8 cellular contexts compared by ENCODE assay signal in the genomic region with DNA sequence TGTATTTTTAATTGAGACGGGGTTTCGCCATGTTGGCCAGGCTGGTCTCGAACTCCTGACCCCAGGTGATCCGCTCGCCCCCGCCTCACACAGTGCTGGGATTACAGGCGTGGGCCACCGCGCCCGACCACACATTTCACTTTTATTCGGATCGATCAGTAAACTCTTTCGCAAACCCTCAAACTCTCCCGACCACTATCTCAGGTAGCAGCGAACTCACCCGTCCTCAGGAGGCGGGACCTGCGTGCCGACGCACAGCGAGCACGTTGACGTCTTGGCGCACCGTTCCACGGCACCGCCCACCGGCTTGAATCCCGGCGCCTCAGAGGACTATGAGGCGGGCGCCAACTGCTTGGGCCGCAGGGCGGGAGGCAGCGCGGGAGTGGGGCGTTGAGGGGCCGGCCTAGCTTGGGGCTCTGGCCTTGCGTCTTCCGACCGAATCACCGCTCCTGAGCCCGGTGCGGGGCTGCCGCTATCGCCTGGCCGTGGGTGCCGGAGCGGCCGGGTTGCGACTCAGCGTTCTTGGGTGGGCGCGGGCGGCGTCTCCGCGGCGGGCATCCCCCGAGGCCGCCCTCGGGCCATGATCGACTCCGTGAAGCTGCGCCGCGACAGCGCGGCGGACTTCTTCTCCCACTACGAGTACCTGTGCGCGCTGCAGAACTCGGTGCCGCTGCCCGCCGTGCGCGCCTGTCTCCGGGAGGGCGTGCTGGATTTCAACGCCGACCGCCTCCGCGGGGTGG.
DNase-seq lines count a peak whose midpoint lies in the region; FAIRE-seq and TF ChIP-seq lines count a peak whose summit lies in the region.

CEP78 (plus strand) TSS at position 305 of the 740 bp plus-strand sequence; CDS start at position 581, 276 bp downstream.

- H3K36me3 Mint-ChIP-seq in nephron progenitor cell (ENCODE audit: low read depth), result peaks cover 25% of the 10 kb centered on the region
- H3K36me3 Mint-ChIP-seq in stimulated activated naive CD8-positive, alpha-beta T cell treated with anti-CD3 and anti-CD28 coated beads, Interleukin-15, Interleukin-2, amounts not matched to agents 100 ng/mL and 50 ng/mL, for 24 hours (ENCODE audit: low read depth), result peaks cover 29% of the 10 kb centered on the region

- H3K9me3 ChIP-seq in ES-I3 (ENCODE audit: control insufficient read depth, insufficient read depth, low read length), result no peaks in the 10 kb centered on the region

- H3K9ac ChIP-seq in ES-I3 (ENCODE audit: low read depth, low read length), result peak within 1 kb of the TSS; percentile 69

- H3K4me3 Mint-ChIP-seq in nephron progenitor cell, result no peak within 1 kb of the TSS
- H3K4me3 Mint-ChIP-seq in stimulated activated naive CD8-positive, alpha-beta T cell treated with anti-CD3 and anti-CD28 coated beads, Interleukin-15, Interleukin-2, amounts not matched to agents 100 ng/mL and 50 ng/mL, for 24 hours, result peak within 1 kb of the TSS; percentile 96

- peak within 1 kb of the TSS; percentile 98 for H3K27ac Mint-ChIP-seq in nephron progenitor cell
- peak within 1 kb of the TSS; percentile 95 for H3K27ac Mint-ChIP-seq in stimulated activated naive CD8-positive, alpha-beta T cell treated with anti-CD3 and anti-CD28 coated beads, Interleukin-15, Interleukin-2, amounts not matched to agents 100 ng/mL and 50 ng/mL, for 24 hours

- DNase-seq in H54 (ENCODE audit: insufficient read length, low spot score) (peak; percentile 99), LoVo (ENCODE audit: low spot score) (peak; percentile 87), SIG-M5 (lab: John Stamatoyannopoulos, UW) (peak; percentile 3), fibroblast of the conjunctiva (ENCODE audit: low read depth) (peak; percentile 87), nephron progenitor cell (peak; percentile 91)
- peak; percentile 95 for DNase-seq in activated effector memory CD4-positive, alpha-beta T cell treated with anti-CD3 and anti-CD28 coated beads, Interleukin-2, amount 50 U/mL, for 16 hours

- H3K4me1 ChIP-seq in ES-I3 (ENCODE audit: insufficient read depth, low read length), result 0 out of 2 replicates have a peak, but pooled peaks cover 3% of the 10 kb centered on the region

- peaks cover 28% of the 10 kb centered on the region for H3K4me1 Mint-ChIP-seq in nephron progenitor cell
- H3K4me1 Mint-ChIP-seq in stimulated activated naive CD8-positive, alpha-beta T cell treated with anti-CD3 and anti-CD28 coated beads, Interleukin-15, Interleukin-2, amounts not matched to agents 100 ng/mL and 50 ng/mL, for 24 hours (ENCODE audit: low read depth), result peaks cover 46% of the 10 kb centered on the region

- H3K9me3 Mint-ChIP-seq in nephron progenitor cell, result no peaks in the 10 kb centered on the region
- no peaks in the 10 kb centered on the region for H3K9me3 Mint-ChIP-seq in stimulated activated naive CD8-positive, alpha-beta T cell treated with anti-CD3 and anti-CD28 coated beads, Interleukin-15, Interleukin-2, amounts not matched to agents 100 ng/mL and 50 ng/mL, for 24 hours

- FAIRE-seq in H54 (lab: Jason Lieb, UNC), result peak; percentile 97

- peak; percentile 95 for TF ChIP-seq POLR2A in H54 (IDR thresholded peaks at IDR 0.05; ENCODE audit: low read depth, low read length)

- no peak for TF ChIP-seq CTCF in nephron progenitor cell (IDR thresholded peaks at IDR 0.05)

- peaks cover 1% of the 10 kb centered on the region for H3K36me3 ChIP-seq in ES-I3 (ENCODE audit: insufficient read depth, low read length)

- peaks cover 2% of the 10 kb centered on the region for H3K27me3 Mint-ChIP-seq in nephron progenitor cell (ENCODE audit: low read depth, poor library complexity)
- no peaks in the 10 kb centered on the region for H3K27me3 Mint-ChIP-seq in stimulated activated naive CD8-positive, alpha-beta T cell treated with anti-CD3 and anti-CD28 coated beads, Interleukin-15, Interleukin-2, amounts not matched to agents 100 ng/mL and 50 ng/mL, for 24 hours

Comparison
In these comparisons a context has a peak if more than half of its experiments do, and no peak if none do; other contexts are left out.
1. Peak in every context shown above with its lines: DNase-seq.
2. DNase-seq: peak in every context shown above with its lines; median percentile 99 in H54; 95 in activated effector memory CD4-positive, alpha-beta T cell treated with anti-CD3 and anti-CD28 coated beads, Interleukin-2, amount 50 U/mL, for 16 hours; 91 in nephron progenitor cell; 87 in LoVo; 87 in fibroblast of the conjunctiva; 3 in SIG-M5.